In the genomic region with DNA sequence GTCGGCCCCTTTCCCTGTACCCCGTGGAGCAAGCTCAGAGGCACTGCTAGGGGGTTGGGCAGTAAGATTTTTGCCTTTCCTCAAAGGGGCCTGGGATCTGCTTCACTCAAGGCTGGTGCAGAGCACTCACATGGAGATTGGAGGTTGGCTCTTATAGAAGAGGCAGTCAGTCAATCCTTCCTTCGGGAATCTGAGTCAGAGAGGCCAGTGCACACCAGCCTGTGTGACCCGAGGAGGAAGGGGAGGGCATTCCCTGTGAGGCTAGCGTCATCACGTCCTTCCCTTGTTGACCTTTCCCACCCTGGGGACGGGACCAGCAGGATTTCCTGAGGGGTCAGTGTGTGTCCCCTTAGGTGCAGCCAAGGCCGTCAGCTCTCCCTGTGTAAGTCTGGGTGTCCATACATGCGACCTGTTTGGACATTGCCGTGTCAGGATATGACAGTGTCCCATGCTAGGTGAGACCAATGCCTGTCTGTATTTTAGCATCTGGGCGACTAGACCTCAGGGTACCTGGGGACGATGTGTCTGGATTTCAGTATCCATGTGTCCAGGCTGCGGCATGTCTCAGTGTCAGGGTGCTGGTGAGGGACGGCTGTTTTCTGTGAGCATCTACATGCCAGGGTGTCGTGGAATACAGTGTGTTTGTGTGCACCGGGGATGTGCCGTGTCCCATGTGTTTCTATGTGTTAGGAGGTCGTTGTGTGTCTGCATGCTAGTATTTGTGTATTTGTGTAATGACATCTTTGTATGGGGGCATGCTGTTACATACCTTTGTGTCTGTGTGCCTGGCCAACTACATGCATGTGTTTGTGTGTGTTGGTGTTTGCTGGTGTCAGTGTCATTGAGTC, we compare ENCODE assay signal across 1 cellular context.
TF ChIP-seq lines count a peak whose summit lies in the region.

No MANE protein-coding gene starts in this region.

TF ChIP-seq in GM12891, 5 proteins besides CTCF, POLR2A, EP300 and RAD21:
- TF ChIP-seq TAF1 (IDR thresholded peaks at IDR 0.05; ENCODE audit: low read depth, low read length), result no peak
- no peak for TF ChIP-seq PAX5 (IDR thresholded peaks at IDR 0.05; ENCODE audit: insufficient read depth, low read length, severe bottlenecking)
- TF ChIP-seq SPI1 (IDR thresholded peaks at IDR 0.05; ENCODE audit: low read depth, low read length), result no peak
- peak; percentile 74; the same call in 1 of the 2 replicates for TF ChIP-seq POLR2AphosphoS5 (IDR thresholded peaks at IDR 0.05; ENCODE audit: low read depth, low read length)
- peak; percentile 9; the same call in 1 of the 2 replicates for TF ChIP-seq POU2F2 (IDR thresholded peaks at IDR 0.05; ENCODE audit: low read depth, low read length)
